29 cellular contexts compared by ENCODE assay signal in the genomic region with DNA sequence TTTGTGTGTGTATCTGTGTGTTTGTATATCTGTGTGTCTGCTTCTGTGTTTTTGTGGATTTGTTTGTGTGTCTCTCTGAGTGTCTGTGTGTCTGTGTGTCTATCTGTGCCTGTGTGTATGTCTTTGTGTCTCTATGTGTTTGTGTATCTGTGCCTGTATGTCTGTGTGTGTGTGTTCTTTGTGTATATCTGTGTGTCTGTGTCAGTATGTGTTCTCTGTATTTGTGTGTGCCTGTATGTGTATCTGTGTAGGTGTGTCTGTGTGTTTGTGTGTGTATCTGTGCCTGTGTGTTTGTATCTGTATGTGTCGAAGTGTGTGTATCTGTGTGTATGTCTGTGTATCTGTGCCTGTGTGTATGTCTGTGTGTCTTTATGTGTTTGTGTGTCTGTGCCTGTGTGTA.
"Had no signal": no experiment of that assay in that cellular context is flagged by ENCODE, and none has a peak within 500 bp of the region (broad histone marks: within the 10 kb centered on the region; RNA-seq: fewer than 3 reads in every experiment).

No MANE protein-coding gene starts in this region.

- H3K4me1 ChIP-seq: ascending aorta had no signal

- ATAC-seq: activated CD8-positive, alpha-beta T cell treated with anti-CD3 and anti-CD28 coated beads for 36 hours; activated naive CD8-positive, alpha-beta T cell treated with anti-CD3 and anti-CD28 coated beads, Interleukin-2, amount 50 U/mL, for 24 hours; activated T-cell treated with anti-CD3 and anti-CD28 coated beads, Interleukin-2, amount 50 U/mL, for 4 hours; activated T-cell treated with anti-CD3 and anti-CD28 coated beads, Interleukin-2, amount 50 U/mL, for 72 hours; activated T-helper 17 cell treated with anti-CD3 and anti-CD28 coated beads, Interleukin-2, amount 50 U/mL, for 72 hours had no signal

- FAIRE-seq: TTC549 had no signal

- H3K36me3 ChIP-seq: ascending aorta, cardiac muscle cell had no signal

- H3K4me3 ChIP-seq: ascending aorta, cardiac muscle cell had no signal

- H3K27me3 ChIP-seq: ascending aorta, cardiac muscle cell had no signal

- H3K27ac ChIP-seq: ascending aorta, cardiac muscle cell, VCaP had no signal

- DNase-seq: activated B cell treated with CpG ODN at 0.5 μM for 24 hours; activated CD4-positive, alpha-beta memory T cell treated with anti-CD3 and anti-CD28 coated beads for 36 hours; activated CD4-positive, alpha-beta T cell treated with anti-CD3 and anti-CD28 coated beads for 4 hours; activated CD4-positive, alpha-beta T cell treated with anti-CD3 and anti-CD28 coated beads, Interleukin-2, amount 10 ng/mL, durations not matched to agents 24 days and 14 days; activated CD4-positive, alpha-beta T cell treated with anti-CD3 and anti-CD28 coated beads, Interleukin-2, amount 50 U/mL, for 1 hour; activated CD4-positive, alpha-beta T cell treated with anti-CD3 and anti-CD28 coated beads, Interleukin-2, amount 50 U/mL, for 4 hours; activated CD4-positive, CD25-positive, alpha-beta regulatory T cell treated with anti-CD3 and anti-CD28 coated beads, Interleukin-2, amount 50 U/mL, for 72 hours; activated CD8-positive, alpha-beta memory T cell treated with anti-CD3 and anti-CD28 coated beads, Interleukin-2, amount 50 U/mL, for 4 hours; activated CD8-positive, alpha-beta T cell treated with anti-CD3 and anti-CD28 coated beads for 36 hours; activated effector memory CD4-positive, alpha-beta T cell treated with anti-CD3 and anti-CD28 coated beads, Interleukin-2, amount 50 U/mL, for 16 hours; activated naive CD4-positive, alpha-beta T cell treated with anti-CD3 and anti-CD28 coated beads, Interleukin-2, amount 10 ng/mL, durations not matched to agents 7 days and 5 days; activated naive CD4-positive, alpha-beta T cell treated with Interleukin-2 at 50 U/mL for 16 hours; activated naive CD8-positive, alpha-beta T cell treated with anti-CD3 and anti-CD28 coated beads, Interleukin-2, amount 10 ng/mL, durations not matched to agents 7 days and 5 days; activated naive CD8-positive, alpha-beta T cell treated with anti-CD3 and anti-CD28 coated beads, Interleukin-2, amount 50 U/mL, for 24 hours; activated T-cell treated with anti-CD3 and anti-CD28 coated beads for 4 hours; activated T-cell treated with anti-CD3 and anti-CD28 coated beads, Interleukin-2, amount 50 U/mL, for 1 hour; activated T-cell treated with anti-CD3 and anti-CD28 coated beads, Interleukin-2, amount 50 U/mL, for 4 hours; activated T-cell treated with anti-CD3 and anti-CD28 coated beads, Interleukin-2, amount 50 U/mL, for 72 hours; amygdala; anterior cingulate cortex; caudate nucleus; cerebellar nuclear complex; T-helper 2 cell; T-helper 9 cell had no signal
